ENCODE assay signal across 10 cellular contexts in genomic region chr10:11609492-11610093, GRCh38. TPM values are rescaled to one million over a fixed set of nuclear protein-coding genes. Genes with fewer than 3 reads are reported as not detected.
A peak's percentile ranks its signal among the peaks of the same experiment; 100 is the strongest.
DNase-seq lines count a peak whose midpoint lies in the region; ATAC-seq and TF ChIP-seq lines count a peak whose summit lies in the region.
"Had no signal": no experiment of that assay in that cellular context is flagged by ENCODE, and none has a peak within 500 bp of the region (broad histone marks: within the 10 kb centered on the region; RNA-seq: fewer than 3 reads in every experiment).

No MANE protein-coding gene starts in this region.

- ATAC-seq in GM18502 (IDR thresholded peaks at IDR 0.05; ENCODE audit: poor library complexity, unreplicated experiment) (peak; percentile 19), HG03442 (IDR thresholded peaks at IDR 0.05; ENCODE audit: unreplicated experiment) (peak; percentile 24)

- H3K27me3 Mint-ChIP-seq in osteocyte (ENCODE audit: unreplicated experiment), result no peaks in the 10 kb centered on the region
- peaks cover 35% of the 10 kb centered on the region for H3K27me3 Mint-ChIP-seq in activated naive CD4-positive, alpha-beta T cell treated with anti-CD3 and anti-CD28 coated beads, Interleukin-2, amount 10 ng/mL, durations not matched to agents 7 days and 5 days

- H3K4me1 Mint-ChIP-seq in osteocyte (ENCODE audit: unreplicated experiment), result peaks cover 26% of the 10 kb centered on the region
- H3K4me1 Mint-ChIP-seq in activated naive CD4-positive, alpha-beta T cell treated with anti-CD3 and anti-CD28 coated beads, Interleukin-2, amount 10 ng/mL, durations not matched to agents 7 days and 5 days, result peaks cover 65% of the 10 kb centered on the region

- no peak overlapping the region for H3K4me3 ChIP-seq in brain microvascular endothelial cell (ENCODE audit: low read depth, low read length)

- CTCF ChIA-PET in activated naive CD4-positive, alpha-beta T cell treated with anti-CD3 and anti-CD28 coated beads, Interleukin-2, amount 10 ng/mL, durations not matched to agents 7 days and 5 days (lab: Charles Lee), result no interaction called here

- peak overlapping the region; percentile 35 for H3K4me3 Mint-ChIP-seq in osteocyte (ENCODE audit: unreplicated experiment)
- no peak overlapping the region for H3K4me3 Mint-ChIP-seq in activated naive CD4-positive, alpha-beta T cell treated with anti-CD3 and anti-CD28 coated beads, Interleukin-2, amount 10 ng/mL, durations not matched to agents 7 days and 5 days

- H3K27ac Mint-ChIP-seq in osteocyte (ENCODE audit: unreplicated experiment), result no peak overlapping the region
- H3K27ac Mint-ChIP-seq in activated naive CD4-positive, alpha-beta T cell treated with anti-CD3 and anti-CD28 coated beads, Interleukin-2, amount 10 ng/mL, durations not matched to agents 7 days and 5 days, result no peak overlapping the region

- H3K27ac ChIP-seq in brain microvascular endothelial cell, result no peak overlapping the region
- H3K27ac ChIP-seq: HL-60 had no signal

- H3K36me3 Mint-ChIP-seq in osteocyte (ENCODE audit: unreplicated experiment), result peaks cover 3% of the 10 kb centered on the region
- peaks cover 5% of the 10 kb centered on the region for H3K36me3 Mint-ChIP-seq in activated naive CD4-positive, alpha-beta T cell treated with anti-CD3 and anti-CD28 coated beads, Interleukin-2, amount 10 ng/mL, durations not matched to agents 7 days and 5 days

- H3K9me3 Mint-ChIP-seq in osteocyte (ENCODE audit: unreplicated experiment), result no peaks in the 10 kb centered on the region
- H3K9me3 Mint-ChIP-seq in activated naive CD4-positive, alpha-beta T cell treated with anti-CD3 and anti-CD28 coated beads, Interleukin-2, amount 10 ng/mL, durations not matched to agents 7 days and 5 days, result no peaks in the 10 kb centered on the region

- TF ChIP-seq CTCF in osteocyte (IDR thresholded peaks at IDR 0.05) (no peak), brain microvascular endothelial cell (IDR thresholded peaks at IDR 0.05; ENCODE audit: low read depth, low read length, missing control alignments) (no peak)

- in situ Hi-C loops in brain microvascular endothelial cell (cut with HindIII; ENCODE audit: low pct_ligation_motif_present, low sequenced_read_pairs), result no loop called here

- no peaks in the 10 kb centered on the region for H3K36me3 ChIP-seq in brain microvascular endothelial cell (replicated peaks)

- H3K27me3 ChIP-seq in brain microvascular endothelial cell (replicated peaks), result no peaks in the 10 kb centered on the region

- DNase-seq in cerebellar cortex (ENCODE audit: low spot score) (peak; percentile 6), osteocyte (ENCODE audit: extremely low spot score, unreplicated experiment) (no peak), NK-92 (lab: John Stamatoyannopoulos, UW; ENCODE audit: unreplicated experiment) (no peak), NCI-H1436 (lab: John Stamatoyannopoulos, UW) (no peak), brain microvascular endothelial cell (no peak)
- DNase-seq in activated naive CD4-positive, alpha-beta T cell treated with anti-CD3 and anti-CD28 coated beads, Interleukin-2, amount 10 ng/mL, durations not matched to agents 7 days and 5 days, result no peak
- DNase-seq: activated CD8-positive, alpha-beta memory T cell treated with anti-CD3 and anti-CD28 coated beads, Interleukin-2, amount 50 U/mL, for 48 hours had no signal

RNA-seq across cellular contexts. Expression of gene USP6NL, which starts 1.9 kb away (rescaled TPM):
- total RNA-seq in osteocyte, result 13.8 and 17.0 TPM in 2 replicates
